ENCODE assay signal across 1 cellular context in the genomic region with DNA sequence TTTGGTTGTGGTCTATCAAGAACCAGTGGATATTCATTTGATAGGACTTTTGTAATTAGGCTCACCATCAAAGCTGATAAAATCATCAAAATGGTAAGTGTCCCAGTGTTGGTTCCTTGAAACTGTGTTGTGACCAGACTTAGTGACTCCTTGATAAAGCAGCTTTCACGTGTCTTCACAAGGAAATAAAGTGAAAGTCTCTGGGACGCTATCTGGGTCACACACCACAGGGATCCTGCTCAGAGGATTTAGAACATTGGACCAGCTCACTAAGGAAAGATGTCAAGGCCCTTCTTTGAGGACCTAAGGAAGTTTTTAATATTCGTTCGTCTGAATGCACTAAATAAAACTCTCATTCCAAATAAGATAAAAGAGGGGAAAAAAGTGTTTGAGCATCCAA.
TF ChIP-seq lines count a peak whose summit lies in the region.

No MANE protein-coding gene starts in this region.

TF ChIP-seq in IMR-90, 13 proteins besides CTCF, POLR2A, EP300 and RAD21 (continued from another document):
- TF ChIP-seq SMC3 (IDR thresholded peaks at IDR 0.05; ENCODE audit: low read depth, low read length) (no peak), CHD1 (IDR thresholded peaks at IDR 0.05; ENCODE audit: low read depth, low read length) (no peak), RFX5 (IDR thresholded peaks at IDR 0.05; ENCODE audit: low read depth, low read length) (no peak), NFE2L2 (IDR thresholded peaks at IDR 0.05; ENCODE audit: low read depth, low read length) (no peak), FOS (IDR thresholded peaks at IDR 0.05; ENCODE audit: low read depth, low read length) (no peak), MAZ (IDR thresholded peaks at IDR 0.05; ENCODE audit: borderline replicate concordance, low read depth, low read length) (no peak), BHLHE40 (IDR thresholded peaks at IDR 0.05; ENCODE audit: low read depth, low read length) (no peak)
- TF ChIP-seq, protein P1, sequence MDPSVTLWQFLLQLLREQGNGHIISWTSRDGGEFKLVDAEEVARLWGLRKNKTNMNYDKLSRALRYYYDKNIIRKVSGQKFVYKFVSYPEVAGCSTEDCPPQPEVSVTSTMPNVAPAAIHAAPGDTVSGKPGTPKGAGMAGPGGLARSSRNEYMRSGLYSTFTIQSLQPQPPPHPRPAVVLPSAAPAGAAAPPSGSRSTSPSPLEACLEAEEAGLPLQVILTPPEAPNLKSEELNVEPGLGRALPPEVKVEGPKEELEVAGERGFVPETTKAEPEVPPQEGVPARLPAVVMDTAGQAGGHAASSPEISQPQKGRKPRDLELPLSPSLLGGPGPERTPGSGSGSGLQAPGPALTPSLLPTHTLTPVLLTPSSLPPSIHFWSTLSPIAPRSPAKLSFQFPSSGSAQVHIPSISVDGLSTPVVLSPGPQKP (IDR thresholded peaks at IDR 0.05; ENCODE audit: borderline replicate concordance, low read depth, low read length): no peak
- TF ChIP-seq, protein P2, sequence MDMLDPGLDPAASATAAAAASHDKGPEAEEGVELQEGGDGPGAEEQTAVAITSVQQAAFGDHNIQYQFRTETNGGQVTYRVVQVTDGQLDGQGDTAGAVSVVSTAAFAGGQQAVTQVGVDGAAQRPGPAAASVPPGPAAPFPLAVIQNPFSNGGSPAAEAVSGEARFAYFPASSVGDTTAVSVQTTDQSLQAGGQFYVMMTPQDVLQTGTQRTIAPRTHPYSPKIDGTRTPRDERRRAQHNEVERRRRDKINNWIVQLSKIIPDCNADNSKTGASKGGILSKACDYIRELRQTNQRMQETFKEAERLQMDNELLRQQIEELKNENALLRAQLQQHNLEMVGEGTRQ (IDR thresholded peaks at IDR 0.05; ENCODE audit: low read depth, low read length): no peak
